1 cellular context compared by ENCODE assay signal in genomic region chr15:85692873-85693272, GRCh38.
TF ChIP-seq lines count a peak whose summit lies in the region.

No MANE protein-coding gene starts in this region.

TF ChIP-seq in GM23338, 12 proteins besides CTCF, POLR2A, EP300 and RAD21 (continued from another document):
- TF ChIP-seq ZNF462 (CRISPR knock-in tag; IDR thresholded peaks at IDR 0.05) (no peak), CREB1 (CRISPR knock-in tag; IDR thresholded peaks at IDR 0.05; ENCODE audit: low read depth) (no peak), NANOG (IDR thresholded peaks at IDR 0.05; ENCODE audit: borderline replicate concordance) (no peak), POLR2AphosphoS5 (IDR thresholded peaks at IDR 0.05; ENCODE audit: low read depth) (no peak), JUNB (IDR thresholded peaks at IDR 0.05; ENCODE audit: unreplicated experiment) (no peak)
